Comparison of ENCODE assay signal across 8 cellular contexts in genomic region chr1:162056043-162056442, GRCh38. TPM values are rescaled to one million over a fixed set of nuclear protein-coding genes. Genes with fewer than 3 reads are reported as not detected.
DNase-seq lines count a peak whose midpoint lies in the region; ATAC-seq and TF ChIP-seq lines count a peak whose summit lies in the region.

No MANE protein-coding gene starts in this region.

- H3K27ac ChIP-seq in KMS-11 = no peak overlapping the region
- no peak overlapping the region for H3K27ac ChIP-seq in OCI-LY7 (ENCODE audit: low read depth, low read length, poor library complexity, severe bottlenecking)

- intact Hi-C loops in OCI-LY7 (cut with micrococcal nuclease; ENCODE audit: unreplicated experiment) = loop anchor here (2.0 to 5.0 kb wide), 2 partner anchors 221 to 337 kb away; no protein-coding TSS in a partner anchor

- no peaks in the 10 kb centered on the region for H3K9me3 ChIP-seq in OCI-LY7 (ENCODE audit: low read length)

- H3K36me3 Mint-ChIP-seq in activated T-cell treated with anti-CD3 and anti-CD28 coated beads, Interleukin-2, amount 50 U/mL, for 72 hours (ENCODE audit: insufficient read depth in 2 of 2) = no peaks in the 10 kb centered on the region
- no peaks in the 10 kb centered on the region for H3K36me3 Mint-ChIP-seq in neural crest cell (ENCODE audit: low read depth)

- no peak overlapping the region for H3K9ac ChIP-seq in KMS-11

- BruUV-seq in OCI-LY7 (replicated peaks; lab: Mats Ljungman, UMichigan) = no TSS peak

- ATAC-seq in GM18498 (IDR thresholded peaks at IDR 0.05; ENCODE audit: unreplicated experiment) = peak; percentile 71
- ATAC-seq in activated T-cell treated with anti-CD3 and anti-CD28 coated beads, Interleukin-2, amount 50 U/mL, for 72 hours (replicated peaks in 1 of 2) = peak; percentile 53 to 67

- H3K36me3 ChIP-seq in KMS-11 (ENCODE audit: insufficient read depth) = no peaks in the 10 kb centered on the region
- H3K36me3 ChIP-seq in OCI-LY7 (ENCODE audit: insufficient read depth, low read length) = no peaks in the 10 kb centered on the region

- H3K9me2 ChIP-seq in OCI-LY7 (ENCODE audit: insufficient read depth, low read length) = no peaks in the 10 kb centered on the region

- no peaks in the 10 kb centered on the region for H3K9me3 Mint-ChIP-seq in activated T-cell treated with anti-CD3 and anti-CD28 coated beads, Interleukin-2, amount 50 U/mL, for 72 hours
- no peaks in the 10 kb centered on the region for H3K9me3 Mint-ChIP-seq in neural crest cell

- H4K20me1 ChIP-seq in KMS-11 (ENCODE audit: insufficient read depth) (no peaks in the 10 kb centered on the region), OCI-LY7 (ENCODE audit: insufficient read depth, low read length) (no peaks in the 10 kb centered on the region)

- POLR2A ChIA-PET in OCI-LY7 (lab: Charles Lee) = no interaction called here

- H3K4me1 ChIP-seq in KMS-11 (ENCODE audit: low read depth, poor library complexity, severe bottlenecking) = peaks cover 4% of the 10 kb centered on the region
- no peaks in the 10 kb centered on the region for H3K4me1 ChIP-seq in OCI-LY7 (ENCODE audit: insufficient read depth, low read length, poor library complexity, severe bottlenecking)

- no peak overlapping the region for H3K4me3 Mint-ChIP-seq in activated T-cell treated with anti-CD3 and anti-CD28 coated beads, Interleukin-2, amount 50 U/mL, for 72 hours
- no peak overlapping the region for H3K4me3 Mint-ChIP-seq in neural crest cell

- H2AFZ ChIP-seq in KMS-11 (ENCODE audit: low read depth) (peak overlapping the region; percentile 27; the same call in 1 of the 2 replicates), OCI-LY7 (ENCODE audit: low read length) (no peak overlapping the region)

- H3K4me2 ChIP-seq in KMS-11 = peak overlapping the region; percentile 0; the same call in 1 of the 2 replicates
- H3K4me2 ChIP-seq in OCI-LY7 (ENCODE audit: low read length) = no peak overlapping the region

- TF ChIP-seq CTCF in KMS-11 (conservative IDR thresholded peaks at IDR 0.05; ENCODE audit: low read depth, low read length) = peak; percentile 98
- TF ChIP-seq CTCF in OCI-LY7 (conservative IDR thresholded peaks at IDR 0.05; ENCODE audit: low read length) = peak; percentile 81
- TF ChIP-seq CTCF in fibroblast of the aortic adventitia (IDR thresholded peaks at IDR 0.05; ENCODE audit: insufficient read depth, low read length) = peak; percentile 96
- peak; percentile 92 for TF ChIP-seq CTCF in neural crest cell (conservative IDR thresholded peaks at IDR 0.05)

- H3K4me1 Mint-ChIP-seq in activated T-cell treated with anti-CD3 and anti-CD28 coated beads, Interleukin-2, amount 50 U/mL, for 72 hours (ENCODE audit: low read depth) = no peaks in the 10 kb centered on the region
- peaks cover 4% of the 10 kb centered on the region for H3K4me1 Mint-ChIP-seq in neural crest cell

- no peaks in the 10 kb centered on the region for H3K27me3 ChIP-seq in KMS-11 (ENCODE audit: insufficient read depth, low read depth)

- CTCF ChIA-PET in OCI-LY7 (lab: Charles Lee; ENCODE audit: unreplicated experiment) = interaction anchor here (0.5 to 0.9 kb wide), 2 partner anchors 15 to 206 kb away, joined by 3 read pairs; no protein-coding TSS in a partner anchor

- H3K79me2 ChIP-seq in KMS-11 (ENCODE audit: insufficient read depth, low read depth) = no peaks in the 10 kb centered on the region
- no peaks in the 10 kb centered on the region for H3K79me2 ChIP-seq in OCI-LY7 (ENCODE audit: insufficient read depth, low read depth, low read length)

- H3K4me3 ChIP-seq in KMS-11 (IDR thresholded peaks at IDR 0.05; ENCODE audit: insufficient read depth, low read depth, low read length) = no peak overlapping the region
- H3K4me3 ChIP-seq in OCI-LY7 (ENCODE audit: low read depth, low read length, poor library complexity, severe bottlenecking) = no peak overlapping the region
- no peak overlapping the region for H3K4me3 ChIP-seq in fibroblast of the aortic adventitia (ENCODE audit: low read depth, low read length)

- peak; percentile 74 for DNase-seq in AG08396 (ENCODE audit: low spot score)
- peak; percentile 39 for DNase-seq in OCI-LY7 (ENCODE audit: low spot score)
- peak; percentile 51 to 54 for DNase-seq in activated T-cell treated with anti-CD3 and anti-CD28 coated beads, Interleukin-2, amount 50 U/mL, for 72 hours
- DNase-seq in fibroblast of the aortic adventitia (ENCODE audit: low read depth) = peak; percentile 74
- DNase-seq in neural crest cell (ENCODE audit: low read depth, low spot score) = peak; percentile 62
- DNase-seq in amniotic stem cell (lab: John Stamatoyannopoulos, UW) = no peak

- peaks cover 7% of the 10 kb centered on the region for H3K27me3 Mint-ChIP-seq in activated T-cell treated with anti-CD3 and anti-CD28 coated beads, Interleukin-2, amount 50 U/mL, for 72 hours (ENCODE audit: low read depth)
- H3K27me3 Mint-ChIP-seq in neural crest cell (ENCODE audit: low read depth) = no peaks in the 10 kb centered on the region

- H3K27ac Mint-ChIP-seq in activated T-cell treated with anti-CD3 and anti-CD28 coated beads, Interleukin-2, amount 50 U/mL, for 72 hours = no peak overlapping the region
- no peak overlapping the region for H3K27ac Mint-ChIP-seq in neural crest cell (ENCODE audit: unreplicated experiment)

RNA-seq across cellular contexts. Expression of gene NOS1AP, which starts 13.4 kb away (rescaled TPM):
- not detected in 2 replicates for total RNA-seq in OCI-LY7 (2014; rRNA removed; shearing (Covaris generic))
- total RNA-seq in OCI-LY7 (2022) (not detected in 2 replicates), fibroblast of the aortic adventitia (ENCODE audit: low replicate concordance) (0.18 TPM in 1 of 2 replicates, not detected in the other), neural crest cell (7.0 and 7.1 TPM in 2 replicates)
- total RNA-seq in activated T-cell treated with anti-CD3 and anti-CD28 coated beads, Interleukin-2, amount 50 U/mL, for 72 hours = under 1 TPM; 0.21 to 0.26 TPM

RNA-seq across cellular contexts. Expression of gene OLFML2B, which starts 32.4 kb away (rescaled TPM):
- total RNA-seq in OCI-LY7 (2014; rRNA removed; shearing (Covaris generic)) = not detected in 2 replicates
- total RNA-seq in OCI-LY7 (2022) (not detected in 2 replicates), fibroblast of the aortic adventitia (ENCODE audit: low replicate concordance) (12.0 and 14.5 TPM in 2 replicates), neural crest cell (5.8 and 7.3 TPM in 2 replicates)
- not detected for total RNA-seq in activated T-cell treated with anti-CD3 and anti-CD28 coated beads, Interleukin-2, amount 50 U/mL, for 72 hours
